ENCODE assay signal across 8 cellular contexts in the genomic region with DNA sequence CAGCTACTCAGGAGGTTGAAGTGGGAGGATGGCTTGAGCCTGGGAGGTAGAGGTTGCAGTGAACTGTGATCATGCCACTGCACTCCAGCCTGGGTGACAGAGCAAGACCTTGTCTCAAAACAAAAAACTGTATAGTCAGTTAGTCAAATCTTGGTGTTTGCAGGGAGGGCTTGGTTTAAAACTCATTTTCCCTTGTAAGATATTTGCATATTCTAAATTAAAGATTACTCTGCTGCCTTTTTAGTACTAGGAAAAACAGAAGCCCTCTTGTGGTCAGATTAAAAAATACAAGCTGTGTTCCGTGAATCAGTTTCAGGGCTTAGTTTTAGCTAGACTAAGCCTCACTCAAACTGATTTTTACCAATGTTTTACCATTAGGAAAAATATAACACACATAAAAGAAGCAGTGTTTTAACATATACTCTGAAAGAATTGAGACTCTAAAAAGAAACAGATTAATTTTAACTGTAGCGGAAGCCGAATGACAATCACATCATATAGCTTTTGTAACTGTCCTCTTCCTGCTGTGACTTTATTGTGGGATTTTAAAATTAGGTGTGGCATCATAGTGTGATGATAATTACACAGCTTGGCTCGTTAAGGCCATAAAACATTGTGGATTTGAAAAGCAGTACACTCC.
DNase-seq lines count a peak whose midpoint lies in the region; ATAC-seq, FAIRE-seq and TF ChIP-seq lines count a peak whose summit lies in the region.

No MANE protein-coding gene starts in this region.

- TF ChIP-seq CTCF in CD4-positive, alpha-beta T cell (IDR thresholded peaks at IDR 0.05): peak; percentile 51
- peak; percentile 76 for TF ChIP-seq CTCF in upper lobe of right lung (IDR thresholded peaks at IDR 0.05)

- peaks cover 3% of the 10 kb centered on the region for H3K27me3 ChIP-seq in CD4-positive, alpha-beta T cell (ENCODE audit: control insufficient read depth, insufficient read depth, low read length)
- no peaks in the 10 kb centered on the region for H3K27me3 ChIP-seq in upper lobe of right lung

- peaks cover 11% of the 10 kb centered on the region for H3K4me1 Mint-ChIP-seq in CD4-positive, alpha-beta T cell (ENCODE audit: low read depth)
- H3K4me1 Mint-ChIP-seq in effector memory CD8-positive, alpha-beta T cell (ENCODE audit: low read depth in 2 of 2): peaks cover 0 to 3% of the 10 kb centered on the region in 2 donors

- no peak for FAIRE-seq in GM19239 (lab: Jason Lieb, UNC)

- no peaks in the 10 kb centered on the region for H3K36me3 Mint-ChIP-seq in CD4-positive, alpha-beta T cell (ENCODE audit: low read depth)
- H3K36me3 Mint-ChIP-seq in effector memory CD8-positive, alpha-beta T cell (ENCODE audit: insufficient read depth): peaks cover 2% of the 10 kb centered on the region

- POLR2A ChIA-PET in CD4-positive, alpha-beta T cell (lab: Charles Lee): no interaction called here

- peaks cover 25% of the 10 kb centered on the region for H3K27me3 Mint-ChIP-seq in CD4-positive, alpha-beta T cell
- no peaks in the 10 kb centered on the region for H3K27me3 Mint-ChIP-seq in effector memory CD8-positive, alpha-beta T cell

- CTCF ChIA-PET in CD4-positive, alpha-beta T cell (lab: Charles Lee): interaction anchor here (1.0 kb wide), 1 partner anchor 643 kb away, joined by 3 read pairs; no protein-coding TSS in a partner anchor

- H3K4me1 ChIP-seq in upper lobe of right lung: peaks cover 9% of the 10 kb centered on the region

- no peak overlapping the region for H3K27ac Mint-ChIP-seq in CD4-positive, alpha-beta T cell
- no peak overlapping the region for H3K27ac Mint-ChIP-seq in effector memory CD8-positive, alpha-beta T cell

- ATAC-seq in CD4-positive, alpha-beta T cell (ENCODE audit: poor library complexity): no peak
- ATAC-seq in upper lobe of right lung: peak; percentile 56
- no peak for ATAC-seq in effector memory CD8-positive, alpha-beta T cell (replicated peaks)

- no peak overlapping the region for H3K27ac ChIP-seq in CD4-positive, alpha-beta T cell (ENCODE audit: low read depth, low read length)
- no peak overlapping the region for H3K27ac ChIP-seq in upper lobe of right lung

- intact Hi-C loops in CD4-positive, alpha-beta T cell (cut with DNase I, micrococcal nuclease): no loop called here
- intact Hi-C loops in upper lobe of right lung (cut with DNase I): no loop called here

- H3K4me3 ChIP-seq in upper lobe of right lung: no peak overlapping the region

- DNase-seq in CD4-positive, alpha-beta T cell: no peak
- peak; percentile 17 for DNase-seq in GM19239 (ENCODE audit: insufficient read length, low spot score)
- peak; percentile 40 to 66 for DNase-seq in Kasumi-1 (lab: John Stamatoyannopoulos, UW)
- DNase-seq in SW480 (ENCODE audit: low spot score): peak; percentile 71
- peak; percentile 40 for DNase-seq in hepatic stellate cell (ENCODE audit: low spot score)
- no peak for DNase-seq in upper lobe of right lung
- no peak for DNase-seq in effector memory CD8-positive, alpha-beta T cell
- DNase-seq in 8988T: no peak

- no peaks in the 10 kb centered on the region for H3K9me3 ChIP-seq in CD4-positive, alpha-beta T cell (ENCODE audit: control insufficient read depth, low read length)
- no peaks in the 10 kb centered on the region for H3K9me3 ChIP-seq in upper lobe of right lung

- H3K9me3 Mint-ChIP-seq in CD4-positive, alpha-beta T cell: no peaks in the 10 kb centered on the region
- peaks cover 3 to 13% of the 10 kb centered on the region in 2 donors for H3K9me3 Mint-ChIP-seq in effector memory CD8-positive, alpha-beta T cell

- no peaks in the 10 kb centered on the region for H3K36me3 ChIP-seq in upper lobe of right lung

- no peak overlapping the region for H3K4me3 Mint-ChIP-seq in CD4-positive, alpha-beta T cell
- H3K4me3 Mint-ChIP-seq in effector memory CD8-positive, alpha-beta T cell: no peak overlapping the region

Comparison
In these comparisons a context has a peak if more than half of its experiments do, and no peak if none do; other contexts are left out.
1. DNase-seq: peak in GM19239 (single experiment), Kasumi-1 (2 of 2), SW480 (single experiment) and hepatic stellate cell (single experiment); none in CD4-positive, alpha-beta T cell (0 of 10), upper lobe of right lung (single experiment), effector memory CD8-positive, alpha-beta T cell (0 of 3) and 8988T (single experiment).